ENCODE assay signal across 12 cellular contexts in genomic region chr5:53360811-53361210, GRCh38.
DNase-seq lines count a peak whose midpoint lies in the region; ATAC-seq, FAIRE-seq and TF ChIP-seq lines count a peak whose summit lies in the region.
"Had no signal": no experiment of that assay in that cellular context is flagged by ENCODE, and none has a peak within 500 bp of the region (broad histone marks: within the 10 kb centered on the region; RNA-seq: fewer than 3 reads in every experiment).

No MANE protein-coding gene starts in this region.

- H3K9ac ChIP-seq in endothelial cell of umbilical vein (replicated peaks; ENCODE audit: extremely low read depth, insufficient read depth, low read length), result no peak overlapping the region

- TF ChIP-seq CTCF in endothelial cell of umbilical vein (IDR thresholded peaks at IDR 0.05; ENCODE audit: extremely low read depth in 1 of 2, insufficient read depth in 1 of 2, low read depth in 1 of 2, low read length in 2 of 2) (no peak), osteoblast (IDR thresholded peaks at IDR 0.05; ENCODE audit: extremely low read depth, low read depth, low read length) (no peak)

- CTCF ChIA-PET in endothelial cell of umbilical vein (lab: Charles Lee), result interaction anchor here (0.6 kb wide), 1 partner anchor 182 kb away, joined by 3 read pairs; no protein-coding TSS in a partner anchor

- TF ChIP-seq POLR2A in endothelial cell of umbilical vein (IDR thresholded peaks at IDR 0.05; ENCODE audit: low read depth, low read length), result no peak

- BruUV-seq in endothelial cell of umbilical vein (replicated peaks; lab: Mats Ljungman, UMichigan), result no TSS peak

- H3K36me3 ChIP-seq in endothelial cell of umbilical vein (ENCODE audit: control insufficient read depth in 2 of 2, extremely low read depth in 1 of 2, insufficient read depth in 2 of 2, low read length in 2 of 2) (no peaks in the 10 kb centered on the region), osteoblast (ENCODE audit: insufficient read depth, low read length) (no peaks in the 10 kb centered on the region)
- H3K36me3 ChIP-seq: HAP-1, stomach had no signal

- no peak overlapping the region for H3K4me2 ChIP-seq in endothelial cell of umbilical vein (ENCODE audit: insufficient read depth, low read length)
- H3K4me2 ChIP-seq in osteoblast (ENCODE audit: insufficient read depth, low read length), result peak overlapping the region; percentile 33

- no peaks in the 10 kb centered on the region for H3K9me1 ChIP-seq in endothelial cell of umbilical vein (replicated peaks; ENCODE audit: control insufficient read depth, extremely low read depth, insufficient read depth, low read length)

- H3K4me3 ChIP-seq in endothelial cell of umbilical vein (replicated peaks in 1 of 3; ENCODE audit: insufficient read depth in 1 of 3, low read depth in 1 of 3, low read length in 3 of 3) (no peak overlapping the region), osteoblast (ENCODE audit: insufficient read depth, low read length) (no peak overlapping the region)
- H3K4me3 ChIP-seq: HAP-1, stomach had no signal

- no peaks in the 10 kb centered on the region for H3K27me3 ChIP-seq in endothelial cell of umbilical vein (ENCODE audit: control insufficient read depth in 2 of 2, insufficient read depth in 2 of 2, low read length in 2 of 2)
- H3K27me3 ChIP-seq in osteoblast (ENCODE audit: insufficient read depth, low read length), result no peaks in the 10 kb centered on the region
- H3K27me3 ChIP-seq: stomach had no signal

- no peaks in the 10 kb centered on the region for H3K9me3 ChIP-seq in endothelial cell of umbilical vein (replicated peaks; ENCODE audit: control insufficient read depth, insufficient read depth, low read length)
- no peaks in the 10 kb centered on the region for H3K9me3 ChIP-seq in osteoblast (ENCODE audit: low read depth, low read length)
- H3K9me3 ChIP-seq: HAP-1, stomach had no signal

- H4K20me1 ChIP-seq in endothelial cell of umbilical vein (replicated peaks; ENCODE audit: control insufficient read depth, extremely low read depth, insufficient read depth, low read length) (no peaks in the 10 kb centered on the region), osteoblast (ENCODE audit: insufficient read depth, low read length) (no peaks in the 10 kb centered on the region)

- no peak for ATAC-seq in GM18498 (IDR thresholded peaks at IDR 0.05; ENCODE audit: unreplicated experiment)

- no peak for FAIRE-seq in endothelial cell of umbilical vein (lab: Jason Lieb, UNC)

- intact Hi-C loops in endothelial cell of umbilical vein (cut with micrococcal nuclease), result loop anchor here (5.0 kb wide), 1 partner anchor 116 kb away; no protein-coding TSS in a partner anchor

- H3K4me1 ChIP-seq in endothelial cell of umbilical vein (ENCODE audit: control insufficient read depth, extremely low read depth, insufficient read depth, low read length) (peaks cover 12% of the 10 kb centered on the region), osteoblast (ENCODE audit: insufficient read depth, low read length) (peaks cover 74% of the 10 kb centered on the region)
- H3K4me1 ChIP-seq: HAP-1, stomach had no signal

- no peak overlapping the region for H2AFZ ChIP-seq in endothelial cell of umbilical vein (ENCODE audit: low read depth, low read length)
- H2AFZ ChIP-seq in osteoblast (ENCODE audit: low read length), result no peak overlapping the region

- POLR2A ChIA-PET in endothelial cell of umbilical vein (lab: Charles Lee), result no interaction called here

- peak overlapping the region; percentile 82 for H3K27ac ChIP-seq in endothelial cell of umbilical vein (ENCODE audit: insufficient read depth, low read depth, low read length)
- peak overlapping the region; percentile 90 for H3K27ac ChIP-seq in osteoblast (ENCODE audit: low read depth, low read length)
- H3K27ac ChIP-seq: stomach had no signal

- DNase-seq in EL (peak; percentile 96), RKO (ENCODE audit: low spot score) (peak; percentile 40), endothelial cell of umbilical vein (ENCODE audit: low read depth, low spot score) (peak; percentile 27), osteoblast (ENCODE audit: insufficient read length, low spot score, missing footprints) (no peak), NCI-H446 (lab: John Stamatoyannopoulos, UW) (no peak), hippocampal formation (lab: John Stamatoyannopoulos, UW) (no peak), NCI-H526 (lab: John Stamatoyannopoulos, UW) (no peak)
- DNase-seq: NCI-H2029 treated with DMSO at 0.1 percent for 48 hours, stomach, T1000 had no signal

- dilution Hi-C loops in endothelial cell of umbilical vein (cut with MboI; ENCODE audit: extremely low pct_ligation_motif_present, low sequenced_read_pairs), result no loop called here

- H3K79me2 ChIP-seq in endothelial cell of umbilical vein (ENCODE audit: control insufficient read depth, insufficient read depth, low read length) (no peaks in the 10 kb centered on the region), osteoblast (ENCODE audit: insufficient read depth, low read length) (no peaks in the 10 kb centered on the region)

TF ChIP-seq in endothelial cell of umbilical vein, 7 proteins besides CTCF, POLR2A, EP300 and RAD21:
- TF ChIP-seq EZH2 (IDR thresholded peaks at IDR 0.05; ENCODE audit: borderline replicate concordance, low read depth, low read length, severe bottlenecking) (no peak), FOS (IDR thresholded peaks at IDR 0.05; ENCODE audit: borderline replicate concordance, insufficient read depth, low read length) (peak; percentile 86)

Comparison
In these comparisons a context has a peak if more than half of its experiments do, and no peak if none do; other contexts are left out.
1. DNase-seq: peak in EL (single experiment), RKO (single experiment) and endothelial cell of umbilical vein (single experiment); none in osteoblast (single experiment), NCI-H446 (0 of 2), hippocampal formation (0 of 2) and NCI-H526 (0 of 2).